ENCODE assay signal across 8 cellular contexts in genomic region chr15:87477759-87478687, GRCh38.
DNase-seq lines count a peak whose midpoint lies in the region; TF ChIP-seq lines count a peak whose summit lies in the region.

No MANE protein-coding gene starts in this region.

- DNase-seq in AG08395 (ENCODE audit: low spot score) = peak; percentile 14
- DNase-seq in LoVo (ENCODE audit: low spot score) = peak; percentile 35
- DNase-seq in astrocyte of the cerebellum (ENCODE audit: low read depth) = peak; percentile 79
- DNase-seq in kidney epithelial cell (ENCODE audit: low read depth) = peak; percentile 82
- peak; percentile 71 for DNase-seq in ureter (ENCODE audit: low spot score)
- no peak for DNase-seq in GM20000 (ENCODE audit: low spot score)
- no peak for DNase-seq in osteocyte (ENCODE audit: extremely low spot score, unreplicated experiment)
- no peak for DNase-seq in activated CD4-positive, CD25-positive, alpha-beta regulatory T cell treated with anti-CD3 and anti-CD28 coated beads, Interleukin-2, amount 50 U/mL, for 72 hours

- no peak overlapping the region for H3K4me3 Mint-ChIP-seq in osteocyte (ENCODE audit: unreplicated experiment)

- TF ChIP-seq CTCF in astrocyte of the cerebellum (IDR thresholded peaks at IDR 0.05; ENCODE audit: low read depth, low read length, missing control alignments) (peak; percentile 37), kidney epithelial cell (IDR thresholded peaks at IDR 0.05; ENCODE audit: insufficient read depth, low read length, poor library complexity, severe bottlenecking) (no peak), GM20000 (IDR thresholded peaks at IDR 0.05; ENCODE audit: extremely low read depth, missing control alignments) (no peak), osteocyte (IDR thresholded peaks at IDR 0.05) (no peak)

- H3K36me3 ChIP-seq in kidney epithelial cell (ENCODE audit: control insufficient read depth, insufficient read depth, low read length) = no peaks in the 10 kb centered on the region

- no peaks in the 10 kb centered on the region for H3K36me3 Mint-ChIP-seq in osteocyte (ENCODE audit: unreplicated experiment)

- peaks cover 9% of the 10 kb centered on the region for H3K9me3 Mint-ChIP-seq in osteocyte (ENCODE audit: unreplicated experiment)

- in situ Hi-C loops in astrocyte of the cerebellum (cut with HindIII; ENCODE audit: low sequenced_read_pairs) = no loop called here

- H3K27me3 Mint-ChIP-seq in osteocyte (ENCODE audit: unreplicated experiment) = no peaks in the 10 kb centered on the region

- no peak overlapping the region for H3K27ac Mint-ChIP-seq in osteocyte (ENCODE audit: unreplicated experiment)

- peak overlapping the region; percentile 24 for H3K4me3 ChIP-seq in astrocyte of the cerebellum (ENCODE audit: low read depth, low read length)
- peak overlapping the region; percentile 17 for H3K4me3 ChIP-seq in kidney epithelial cell (ENCODE audit: low read depth, low read length)

- H3K4me1 Mint-ChIP-seq in osteocyte (ENCODE audit: unreplicated experiment) = no peaks in the 10 kb centered on the region

- H3K27me3 ChIP-seq in kidney epithelial cell (ENCODE audit: control insufficient read depth, insufficient read depth, low read length) = no peaks in the 10 kb centered on the region

Comparison
In these comparisons a context has a peak if more than half of its experiments do, and no peak if none do; other contexts are left out.
1. DNase-seq: peak in AG08395 (single experiment), LoVo (single experiment), astrocyte of the cerebellum (single experiment), kidney epithelial cell (single experiment) and ureter (single experiment); none in GM20000 (single experiment), osteocyte (single experiment) and activated CD4-positive, CD25-positive, alpha-beta regulatory T cell treated with anti-CD3 and anti-CD28 coated beads, Interleukin-2, amount 50 U/mL, for 72 hours (single experiment).